In genomic region chr1:13788795-13789194, GRCh38 we compare ENCODE assay signal across 2 cellular contexts.
TF ChIP-seq lines count a peak whose summit lies in the region.

No MANE protein-coding gene starts in this region.

TF ChIP-seq in GM23338, 12 proteins besides CTCF, POLR2A, EP300 and RAD21:
- no peak for TF ChIP-seq ZNF462 (CRISPR knock-in tag; IDR thresholded peaks at IDR 0.05)
- TF ChIP-seq NANOG (IDR thresholded peaks at IDR 0.05; ENCODE audit: borderline replicate concordance): no peak
- TF ChIP-seq, protein P1, sequence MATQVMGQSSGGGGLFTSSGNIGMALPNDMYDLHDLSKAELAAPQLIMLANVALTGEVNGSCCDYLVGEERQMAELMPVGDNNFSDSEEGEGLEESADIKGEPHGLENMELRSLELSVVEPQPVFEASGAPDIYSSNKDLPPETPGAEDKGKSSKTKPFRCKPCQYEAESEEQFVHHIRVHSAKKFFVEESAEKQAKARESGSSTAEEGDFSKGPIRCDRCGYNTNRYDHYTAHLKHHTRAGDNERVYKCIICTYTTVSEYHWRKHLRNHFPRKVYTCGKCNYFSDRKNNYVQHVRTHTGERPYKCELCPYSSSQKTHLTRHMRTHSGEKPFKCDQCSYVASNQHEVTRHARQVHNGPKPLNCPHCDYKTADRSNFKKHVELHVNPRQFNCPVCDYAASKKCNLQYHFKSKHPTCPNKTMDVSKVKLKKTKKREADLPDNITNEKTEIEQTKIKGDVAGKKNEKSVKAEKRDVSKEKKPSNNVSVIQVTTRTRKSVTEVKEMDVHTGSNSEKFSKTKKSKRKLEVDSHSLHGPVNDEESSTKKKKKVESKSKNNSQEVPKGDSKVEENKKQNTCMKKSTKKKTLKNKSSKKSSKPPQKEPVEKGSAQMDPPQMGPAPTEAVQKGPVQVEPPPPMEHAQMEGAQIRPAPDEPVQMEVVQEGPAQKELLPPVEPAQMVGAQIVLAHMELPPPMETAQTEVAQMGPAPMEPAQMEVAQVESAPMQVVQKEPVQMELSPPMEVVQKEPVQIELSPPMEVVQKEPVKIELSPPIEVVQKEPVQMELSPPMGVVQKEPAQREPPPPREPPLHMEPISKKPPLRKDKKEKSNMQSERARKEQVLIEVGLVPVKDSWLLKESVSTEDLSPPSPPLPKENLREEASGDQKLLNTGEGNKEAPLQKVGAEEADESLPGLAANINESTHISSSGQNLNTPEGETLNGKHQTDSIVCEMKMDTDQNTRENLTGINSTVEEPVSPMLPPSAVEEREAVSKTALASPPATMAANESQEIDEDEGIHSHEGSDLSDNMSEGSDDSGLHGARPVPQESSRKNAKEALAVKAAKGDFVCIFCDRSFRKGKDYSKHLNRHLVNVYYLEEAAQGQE (IDR thresholded peaks at IDR 0.05; ENCODE audit: unreplicated experiment): no peak
- TF ChIP-seq ZNF331 (CRISPR knock-in tag; IDR thresholded peaks at IDR 0.05; ENCODE audit: low read depth): no peak
- TF ChIP-seq ZNF114 (CRISPR knock-in tag; IDR thresholded peaks at IDR 0.05): no peak
- no peak for TF ChIP-seq JUNB (IDR thresholded peaks at IDR 0.05; ENCODE audit: unreplicated experiment)
- TF ChIP-seq STAT1 (IDR thresholded peaks at IDR 0.05; ENCODE audit: unreplicated experiment): no peak
- no peak for TF ChIP-seq EZH2phosphoT487 (IDR thresholded peaks at IDR 0.05; ENCODE audit: unreplicated experiment)
- no peak for TF ChIP-seq POLR2AphosphoS5 (IDR thresholded peaks at IDR 0.05; ENCODE audit: low read depth)
- TF ChIP-seq CREB1 (CRISPR knock-in tag; IDR thresholded peaks at IDR 0.05; ENCODE audit: low read depth): no peak
- TF ChIP-seq, protein P2, sequence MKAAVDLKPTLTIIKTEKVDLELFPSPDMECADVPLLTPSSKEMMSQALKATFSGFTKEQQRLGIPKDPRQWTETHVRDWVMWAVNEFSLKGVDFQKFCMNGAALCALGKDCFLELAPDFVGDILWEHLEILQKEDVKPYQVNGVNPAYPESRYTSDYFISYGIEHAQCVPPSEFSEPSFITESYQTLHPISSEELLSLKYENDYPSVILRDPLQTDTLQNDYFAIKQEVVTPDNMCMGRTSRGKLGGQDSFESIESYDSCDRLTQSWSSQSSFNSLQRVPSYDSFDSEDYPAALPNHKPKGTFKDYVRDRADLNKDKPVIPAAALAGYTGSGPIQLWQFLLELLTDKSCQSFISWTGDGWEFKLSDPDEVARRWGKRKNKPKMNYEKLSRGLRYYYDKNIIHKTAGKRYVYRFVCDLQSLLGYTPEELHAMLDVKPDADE (IDR thresholded peaks at IDR 0.05): no peak
- TF ChIP-seq EZH2 (IDR thresholded peaks at IDR 0.05; ENCODE audit: low read depth, unreplicated experiment): no peak
TF ChIP-seq in GM23338: peak in this region for 0.

TF ChIP-seq in H1, 55 proteins besides CTCF, POLR2A, EP300 and RAD21:
- TF ChIP-seq MAFK (IDR thresholded peaks at IDR 0.05; ENCODE audit: low read depth, low read length): no peak
- no peak for TF ChIP-seq YY1 (IDR thresholded peaks at IDR 0.05; ENCODE audit: low read depth, low read length)
- TF ChIP-seq CTBP2 (IDR thresholded peaks at IDR 0.05; ENCODE audit: borderline replicate concordance, insufficient read depth, insufficient read length, low read length): no peak
- TF ChIP-seq POU5F1 (IDR thresholded peaks at IDR 0.05; ENCODE audit: low read depth, low read length): no peak
- TF ChIP-seq SIN3A (conservative IDR thresholded peaks at IDR 0.05 in 1 of 2, IDR thresholded peaks at IDR 0.05 in 1 of 2; ENCODE audit: low read depth in 1 of 2, low read length in 2 of 2): no peak
- no peak for TF ChIP-seq RNF2 (IDR thresholded peaks at IDR 0.05; ENCODE audit: borderline replicate concordance, low read depth, low read length, missing control alignments, poor library complexity, severe bottlenecking)
- no peak for TF ChIP-seq SP4 (IDR thresholded peaks at IDR 0.05; ENCODE audit: low read length)
- TF ChIP-seq BRCA1 (IDR thresholded peaks at IDR 0.05; ENCODE audit: low read depth, low read length): no peak
- no peak for TF ChIP-seq BACH1 (IDR thresholded peaks at IDR 0.05; ENCODE audit: low read length)
- no peak for TF ChIP-seq FOSL1 (IDR thresholded peaks at IDR 0.05; ENCODE audit: insufficient read depth, low read depth, low read length)
- no peak for TF ChIP-seq JUN (IDR thresholded peaks at IDR 0.05; ENCODE audit: low read depth, low read length)
- no peak for TF ChIP-seq PHF8 (conservative IDR thresholded peaks at IDR 0.05; ENCODE audit: low read depth, low read length)
- no peak for TF ChIP-seq GABPA (IDR thresholded peaks at IDR 0.05; ENCODE audit: borderline replicate concordance, insufficient read depth, low read length)
- TF ChIP-seq POLR2AphosphoS5 (IDR thresholded peaks at IDR 0.05; ENCODE audit: low read depth, low read length): no peak
- no peak for TF ChIP-seq NRF1 (IDR thresholded peaks at IDR 0.05; ENCODE audit: low read depth, low read length)
- TF ChIP-seq TBP (IDR thresholded peaks at IDR 0.05; ENCODE audit: low read depth, low read length): no peak
